In the genomic region with DNA sequence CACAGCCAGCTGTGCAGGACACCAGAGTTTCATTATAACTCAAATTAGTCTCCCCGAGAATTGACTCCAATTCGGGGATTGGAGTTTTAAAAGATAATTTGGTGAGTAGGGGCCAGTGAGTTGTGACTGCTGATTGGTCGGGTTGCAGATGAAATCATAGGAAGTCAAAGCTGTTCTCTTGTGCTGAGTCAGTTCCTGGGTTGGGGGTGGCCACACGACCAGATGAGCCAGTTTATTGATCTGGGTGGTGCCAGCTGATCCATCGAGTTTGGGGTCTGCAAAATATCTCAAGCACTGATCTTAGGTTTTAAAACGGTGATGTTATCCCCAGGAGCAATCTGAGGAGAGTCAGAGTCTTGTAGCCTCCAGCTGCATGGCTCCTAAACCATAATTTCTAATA, we compare ENCODE assay signal across 11 cellular contexts.
"Had no signal": no experiment of that assay in that cellular context is flagged by ENCODE, and none has a peak within 500 bp of the region (broad histone marks: within the 10 kb centered on the region; RNA-seq: fewer than 3 reads in every experiment).

No MANE protein-coding gene starts in this region.

- DNase-seq: heart left ventricle; stimulated activated CD4-positive, alpha-beta T cell treated with anti-CD3 and anti-CD28 coated beads, Interleukin-4, amount 100 ng/mL, for 24 hours had no signal

- H3K4me3 Mint-ChIP-seq: activated naive CD8-positive, alpha-beta T cell treated with anti-CD3 and anti-CD28 coated beads, Interleukin-2, amount 50 U/mL, for 24 hours; activated T-cell treated with anti-CD3 and anti-CD28 coated beads, Interleukin-2, amount 50 U/mL, for 72 hours; stimulated activated naive CD8-positive, alpha-beta T cell treated with anti-CD3 and anti-CD28 coated beads, Interleukin-15, Interleukin-2, amounts not matched to agents 100 ng/mL and 50 ng/mL, for 24 hours; T-helper 2 cell treated with Interferon-gamma antibody and Interleukin-4, amounts not matched to agents 5 μg/mL and 100 μg/mL, for 36 hours had no signal

- H3K9me3 ChIP-seq: ascending aorta, heart left ventricle, upper lobe of left lung had no signal

- H3K4me1 ChIP-seq: ascending aorta, heart left ventricle had no signal

- H3K4me3 ChIP-seq: ascending aorta, heart left ventricle, upper lobe of left lung had no signal

- FAIRE-seq: frontal cortex had no signal

- H3K9me3 Mint-ChIP-seq: activated naive CD8-positive, alpha-beta T cell treated with anti-CD3 and anti-CD28 coated beads, Interleukin-2, amount 50 U/mL, for 24 hours; activated T-cell treated with anti-CD3 and anti-CD28 coated beads, Interleukin-2, amount 50 U/mL, for 72 hours; stimulated activated naive CD8-positive, alpha-beta T cell treated with anti-CD3 and anti-CD28 coated beads, Interleukin-15, Interleukin-2, amounts not matched to agents 100 ng/mL and 50 ng/mL, for 24 hours; T-helper 2 cell treated with Interferon-gamma antibody and Interleukin-4, amounts not matched to agents 5 μg/mL and 100 μg/mL, for 36 hours had no signal

- H3K4me1 Mint-ChIP-seq: activated naive CD8-positive, alpha-beta T cell treated with anti-CD3 and anti-CD28 coated beads, Interleukin-2, amount 50 U/mL, for 24 hours had no signal

- H3K27ac Mint-ChIP-seq: activated naive CD8-positive, alpha-beta T cell treated with anti-CD3 and anti-CD28 coated beads, Interleukin-2, amount 50 U/mL, for 24 hours; activated T-cell treated with anti-CD3 and anti-CD28 coated beads, Interleukin-2, amount 50 U/mL, for 72 hours; stimulated activated naive CD8-positive, alpha-beta T cell treated with anti-CD3 and anti-CD28 coated beads, Interleukin-15, Interleukin-2, amounts not matched to agents 100 ng/mL and 50 ng/mL, for 24 hours; T-helper 2 cell treated with Interferon-gamma antibody and Interleukin-4, amounts not matched to agents 5 μg/mL and 100 μg/mL, for 36 hours had no signal

- H3K27ac ChIP-seq: ascending aorta, heart left ventricle, parathyroid adenoma, upper lobe of left lung had no signal

- H3K79me2 ChIP-seq: parathyroid adenoma had no signal

- H3K36me3 ChIP-seq: ascending aorta, heart left ventricle, upper lobe of left lung had no signal

- H3K27me3 ChIP-seq: ascending aorta, upper lobe of left lung had no signal

- ATAC-seq: activated naive CD8-positive, alpha-beta T cell treated with anti-CD3 and anti-CD28 coated beads, Interleukin-2, amount 50 U/mL, for 24 hours; left ventricle myocardium superior had no signal

- H3K9ac ChIP-seq: parathyroid adenoma had no signal
